In genomic region chr11:94812712-94813435, GRCh38 we compare ENCODE assay signal across 8 cellular contexts. TPM values are rescaled to one million over a fixed set of nuclear protein-coding genes. Genes with fewer than 3 reads are reported as not detected.
DNase-seq lines count a peak whose midpoint lies in the region; TF ChIP-seq lines count a peak whose summit lies in the region.
"Not testable (repeated sequence)": the region's sequence is repeated elsewhere in the genome, so short reads cannot be mapped to it uniquely, and the experiment has no call there.
"Had no signal": no experiment of that assay in that cellular context is flagged by ENCODE, and none has a peak within 500 bp of the region (broad histone marks: within the 10 kb centered on the region; RNA-seq: fewer than 3 reads in every experiment).

No MANE protein-coding gene starts in this region.

- H3K27ac Mint-ChIP-seq in nephron: peak overlapping the region; percentile 14 to 68 (median 62)

- H3K4me2 ChIP-seq in GM23248 (ENCODE audit: unreplicated experiment); fibroblast of lung (ENCODE audit: extremely low read depth, insufficient read depth, low read length): not testable (repeated sequence)

- H3K4me3 ChIP-seq in GM23248; SJCRH30; brain microvascular endothelial cell (ENCODE audit: low read depth, low read length); fibroblast of lung (replicated peaks in 1 of 4; ENCODE audit: control extremely low read depth in 1 of 4, insufficient read depth in 1 of 4, low read depth in 3 of 4, low read length in 4 of 4); stomach: not testable (repeated sequence)

- not testable (repeated sequence) for H3K27me3 Mint-ChIP-seq in nephron (ENCODE audit: low read depth)

- H3K36me3 ChIP-seq in GM23248 (ENCODE audit: low read depth): peaks cover 18% of the 10 kb centered on the region
- H3K36me3 ChIP-seq in SJCRH30: peaks cover 48% of the 10 kb centered on the region
- H3K36me3 ChIP-seq in brain microvascular endothelial cell (replicated peaks): peaks cover 31% of the 10 kb centered on the region
- H3K36me3 ChIP-seq in fibroblast of lung (ENCODE audit: control insufficient read depth, insufficient read depth, low read length); stomach: not testable (repeated sequence)

- H3F3A ChIP-seq in GM23248 (ENCODE audit: insufficient read depth): peaks cover 44% of the 10 kb centered on the region

- H3K4me3 Mint-ChIP-seq in nephron: not testable (repeated sequence)

- H3K4me1 Mint-ChIP-seq in nephron: peaks cover 12% of the 10 kb centered on the region

- not testable (repeated sequence) for H3K9me3 ChIP-seq in GM23248 (ENCODE audit: low read depth); fibroblast of lung (ENCODE audit: control insufficient read depth, insufficient read depth, low read depth, low read length); stomach
- H3K9me3 ChIP-seq in SJCRH30 (replicated peaks): peaks cover 22% of the 10 kb centered on the region

- peaks cover 71% of the 10 kb centered on the region for H3K36me3 Mint-ChIP-seq in nephron (ENCODE audit: low read depth)

- not testable (repeated sequence) for DNase-seq in GM23248, brain microvascular endothelial cell, stomach
- DNase-seq in SJCRH30 (peak; percentile 31 to 57), fibroblast of lung (ENCODE audit: low read depth in 2 of 2) (peak in 1 of 2 donors; percentile 49), iris pigment epithelial cell (ENCODE audit: low read depth) (peak; percentile 38)

- H2AFZ ChIP-seq in GM23248; fibroblast of lung (ENCODE audit: low read length): not testable (repeated sequence)

- H4K20me1 ChIP-seq in GM23248 (ENCODE audit: insufficient read depth); fibroblast of lung (ENCODE audit: control insufficient read depth, extremely low read depth, insufficient read depth, low read length): not testable (repeated sequence)

- 91 to 95% methylated on average over 3 of the region's 4 CpGs for WGBS in GM23248 (ENCODE audit: low coverage in 1 of 2, low lambda C conversion rate in 2 of 2, missing lambda C conversion rate in 2 of 2), 2 experiments
- WGBS in stomach, 5 donors: 88 to 98% (median 96%) methylated on average over 3 to 4 of the region's 4 CpGs

- not testable (repeated sequence) for TF ChIP-seq POLR2A in stomach (IDR thresholded peaks at IDR 0.05)

- H3K9me2 ChIP-seq in GM23248 (ENCODE audit: insufficient read depth): not testable (repeated sequence)

- intact Hi-C loops in stomach (cut with DNase I; ENCODE audit: low total_unique reads): not testable (repeated sequence)

- H3K4me1 ChIP-seq in GM23248 (ENCODE audit: insufficient read depth): peaks cover 52% of the 10 kb centered on the region
- H3K4me1 ChIP-seq in SJCRH30: peaks cover 55% of the 10 kb centered on the region
- peaks cover 22% of the 10 kb centered on the region for H3K4me1 ChIP-seq in fibroblast of lung (ENCODE audit: control insufficient read depth, extremely low read depth, insufficient read depth, low read length)
- peaks cover 0 to 41% (median 19%) of the 10 kb centered on the region in 4 donors for H3K4me1 ChIP-seq in stomach

- in situ Hi-C loops in GM23248 (cut with MboI); brain microvascular endothelial cell (cut with HindIII; ENCODE audit: low pct_ligation_motif_present, low sequenced_read_pairs): not testable (repeated sequence)

- H3K79me2 ChIP-seq in GM23248 (ENCODE audit: insufficient read depth) (peaks cover 93% of the 10 kb centered on the region), fibroblast of lung (ENCODE audit: control insufficient read depth, insufficient read depth, low read length) (peaks cover 18% of the 10 kb centered on the region)

- TF ChIP-seq EP300 in stomach (IDR thresholded peaks at IDR 0.05): not testable (repeated sequence)

- not testable (repeated sequence) for TF ChIP-seq CTCF in brain microvascular endothelial cell (IDR thresholded peaks at IDR 0.05; ENCODE audit: low read depth, low read length, missing control alignments); fibroblast of lung (conservative IDR thresholded peaks at IDR 0.05 in 1 of 2, IDR thresholded peaks at IDR 0.05 in 1 of 2; ENCODE audit: low read depth in 1 of 2, low read length in 2 of 2); nephron (IDR thresholded peaks at IDR 0.05; ENCODE audit: unreplicated experiment in 3 of 3); stomach (IDR thresholded peaks at IDR 0.05)

- peaks cover 37% of the 10 kb centered on the region for H3K9me3 Mint-ChIP-seq in nephron

- H3K9ac ChIP-seq in GM23248; fibroblast of lung (ENCODE audit: insufficient read depth, low read length): not testable (repeated sequence)

- H3K27ac ChIP-seq in GM23248: peak overlapping the region; percentile 48
- peak overlapping the region; percentile 99 for H3K27ac ChIP-seq in SJCRH30
- peak overlapping the region; percentile 4 for H3K27ac ChIP-seq in brain microvascular endothelial cell
- H3K27ac ChIP-seq in fibroblast of lung (ENCODE audit: insufficient read depth, low read length): peak overlapping the region; percentile 66
- H3K27ac ChIP-seq in stomach: peak overlapping the region in 4 of 5 donors; percentile 34 to 79 (median 57)

- not testable (repeated sequence) for H3K27me3 ChIP-seq in GM23248 (replicated peaks; ENCODE audit: insufficient read depth); SJCRH30; brain microvascular endothelial cell (replicated peaks); fibroblast of lung (ENCODE audit: control insufficient read depth, insufficient read depth, low read length); stomach

RNA-seq across cellular contexts. Expression of gene AMOTL1, which starts 44.7 kb away (rescaled TPM):
- total RNA-seq in GM23248 (2014; rRNA removed; shearing (Covaris generic)): 50.8 and 55.9 TPM in 2 replicates
- polyA plus RNA-seq in GM23248 (2016; fragmentation: Nextera tagmentation; extraction: Ambion mirVana) (21.8 and 22.3 TPM in 2 replicates), fibroblast of lung (28.2 and 38.0 TPM in 2 replicates), stomach (1 to 10 TPM; 5.0 to 7.0 (median 6.1) TPM)
- 52.5 and 57.4 TPM in 2 replicates for total RNA-seq in SJCRH30 (2014; rRNA removed; shearing (Covaris generic))
- total RNA-seq in fibroblast of lung (62.1 and 63.7 TPM in 2 replicates), stomach (10 to 100 TPM; 11.0 to 46.3 (median 38.4) TPM)
- 22.5 and 37.8 TPM in 2 replicates for polyA plus RNA-seq in fibroblast of lung (2012)
- polyA minus RNA-seq in fibroblast of lung (ENCODE audit: low replicate concordance): 50.3 and 60.6 TPM in 2 replicates
- total RNA-seq: OCI-LY7 had no signal

Comparison
In these comparisons a context has a peak if more than half of its experiments do, and no peak if none do; other contexts are left out.
1. H3K27ac ChIP-seq: peak in every context shown above with its lines; median percentile 99 in SJCRH30; 66 in fibroblast of lung; 57 in stomach; 48 in GM23248; 4 in brain microvascular endothelial cell.